Comparison of ENCODE assay signal across 8 cellular contexts in genomic region chr5:73498057-73498992, GRCh38. TPM values are rescaled to one million over a fixed set of nuclear protein-coding genes. Genes with fewer than 3 reads are reported as not detected.
A peak's percentile ranks its signal among the peaks of the same experiment; 100 is the strongest.
DNase-seq lines count a peak whose midpoint lies in the region; ATAC-seq and TF ChIP-seq lines count a peak whose summit lies in the region.

TSS of gene BTF3 (plus strand) at chr5:73498442. CDS start at chr5:73498668, 226 bp downstream.

- H3K27me3 Mint-ChIP-seq in glutamatergic neuron (ENCODE audit: unreplicated experiment) (no peaks in the 10 kb centered on the region), osteocyte (ENCODE audit: unreplicated experiment) (peaks cover 8% of the 10 kb centered on the region)

- H3K27ac ChIP-seq in thymus (ENCODE audit: low read depth), result peak within 1 kb of the TSS; percentile 97

- H3K9me3 Mint-ChIP-seq in activated naive CD4-positive, alpha-beta T cell treated with anti-CD3 and anti-CD28 coated beads, Interleukin-2, amount 50 U/mL, for 72 hours, result no peaks in the 10 kb centered on the region
- H3K9me3 Mint-ChIP-seq in glutamatergic neuron (ENCODE audit: unreplicated experiment), result no peaks in the 10 kb centered on the region
- H3K9me3 Mint-ChIP-seq in osteocyte (ENCODE audit: unreplicated experiment), result no peaks in the 10 kb centered on the region

- H3K4me1 Mint-ChIP-seq in glutamatergic neuron (ENCODE audit: low read depth, unreplicated experiment), result peaks cover 3% of the 10 kb centered on the region
- H3K4me1 Mint-ChIP-seq in osteocyte (ENCODE audit: unreplicated experiment), result peaks cover 39% of the 10 kb centered on the region

- WGBS in thymus, result under 1% methylated on average over 67 of the region's 67 CpGs

- peak within 1 kb of the TSS; percentile 89 for H3K4me3 Mint-ChIP-seq in glutamatergic neuron (ENCODE audit: unreplicated experiment)
- peak within 1 kb of the TSS; percentile 96 for H3K4me3 Mint-ChIP-seq in osteocyte (ENCODE audit: unreplicated experiment)

- H3K27me3 ChIP-seq in GM06990 (replicated peaks; ENCODE audit: control insufficient read depth, insufficient read depth, low read length) (no peaks in the 10 kb centered on the region), thymus (ENCODE audit: control insufficient read depth, insufficient read depth) (no peaks in the 10 kb centered on the region)

- DNase-seq in GM06990 (ENCODE audit: extremely low read depth, insufficient read length) (peak; percentile 97), NCI-H1092 (lab: John Stamatoyannopoulos, UW) (peak; percentile 91), glutamatergic neuron (peak; percentile 97), osteocyte (ENCODE audit: extremely low spot score, unreplicated experiment) (peak; percentile 98)
- DNase-seq in activated naive CD4-positive, alpha-beta T cell treated with anti-CD3 and anti-CD28 coated beads, Interleukin-2, amount 50 U/mL, for 72 hours (ENCODE audit: low spot score in 2 of 2), result peak; percentile 89 to 92

- H3K4me1 ChIP-seq in thymus (ENCODE audit: control insufficient read depth, insufficient read depth, low read length), result peaks cover 12% of the 10 kb centered on the region

- H3K36me3 Mint-ChIP-seq in activated naive CD4-positive, alpha-beta T cell treated with anti-CD3 and anti-CD28 coated beads, Interleukin-2, amount 50 U/mL, for 72 hours, result peaks cover 30 to 34% of the 10 kb centered on the region in 2 donors
- H3K36me3 Mint-ChIP-seq in glutamatergic neuron (ENCODE audit: unreplicated experiment), result no peaks in the 10 kb centered on the region
- peaks cover 29% of the 10 kb centered on the region for H3K36me3 Mint-ChIP-seq in osteocyte (ENCODE audit: unreplicated experiment)

- ATAC-seq in HG02588 (IDR thresholded peaks at IDR 0.05; ENCODE audit: unreplicated experiment), result peak; percentile 96
- peak; percentile 96 for ATAC-seq in SK-N-SH treated with all-trans-retinoic acid at 6 μM for 48 hours
- ATAC-seq in activated naive CD4-positive, alpha-beta T cell treated with anti-CD3 and anti-CD28 coated beads, Interleukin-2, amount 50 U/mL, for 72 hours, result peak; percentile 96 to 97

- TF ChIP-seq CTCF in GM06990 (IDR thresholded peaks at IDR 0.05; ENCODE audit: insufficient read depth, low read length, poor library complexity, severe bottlenecking) (no peak), glutamatergic neuron (IDR thresholded peaks at IDR 0.05; ENCODE audit: partially characterized antibody, unreplicated experiment) (peak; percentile 9), osteocyte (IDR thresholded peaks at IDR 0.05) (peak; percentile 5)

- H3K4me3 ChIP-seq in GM06990 (replicated peaks; ENCODE audit: low read depth, low read length) (peak within 1 kb of the TSS; percentile 95), thymus (ENCODE audit: low read length) (peak within 1 kb of the TSS; percentile 95)

- H3K9me3 ChIP-seq in thymus (ENCODE audit: control insufficient read depth), result no peaks in the 10 kb centered on the region

- H3K27ac Mint-ChIP-seq in activated naive CD4-positive, alpha-beta T cell treated with anti-CD3 and anti-CD28 coated beads, Interleukin-2, amount 50 U/mL, for 72 hours, result peak within 1 kb of the TSS; percentile 99
- H3K27ac Mint-ChIP-seq in glutamatergic neuron (ENCODE audit: unreplicated experiment) (peak within 1 kb of the TSS; percentile 97), osteocyte (ENCODE audit: unreplicated experiment) (peak within 1 kb of the TSS; percentile 98)

- H3K36me3 ChIP-seq in GM06990 (ENCODE audit: control insufficient read depth, insufficient read depth, low read length) (peaks cover 3% of the 10 kb centered on the region), thymus (ENCODE audit: control insufficient read depth, insufficient read depth) (peaks cover 10% of the 10 kb centered on the region)

TF ChIP-seq in SK-N-SH treated with all-trans-retinoic acid at 6 μM for 48 hours, 23 proteins besides CTCF, POLR2A, EP300 and RAD21 (continues in another document):
- 0 out of 2 replicates have a peak, but pooled peaks have one; percentile 14 for TF ChIP-seq ZFP3 (CRISPR knock-in tag; IDR thresholded peaks at IDR 0.05)
- TF ChIP-seq ZNF70 (CRISPR knock-in tag; IDR thresholded peaks at IDR 0.05), result 0 out of 2 replicates have a peak, but pooled peaks have one; percentile 33
- TF ChIP-seq ARNTL (CRISPR knock-in tag; IDR thresholded peaks at IDR 0.05; ENCODE audit: borderline replicate concordance, low read depth), result no peak
- TF ChIP-seq POU6F1 (CRISPR knock-in tag; IDR thresholded peaks at IDR 0.05; ENCODE audit: borderline replicate concordance, low read depth), result no peak
- TF ChIP-seq ESRRG (CRISPR knock-in tag; IDR thresholded peaks at IDR 0.05), result 0 out of 2 replicates have a peak, but pooled peaks have one; percentile 7
- no peak for TF ChIP-seq ISL1 (CRISPR knock-in tag; IDR thresholded peaks at IDR 0.05)
- TF ChIP-seq PATZ1 (CRISPR knock-in tag; IDR thresholded peaks at IDR 0.05; ENCODE audit: borderline replicate concordance), result no peak
- no peak; the same call in 1 of the 2 replicates for TF ChIP-seq TSHZ2 (CRISPR knock-in tag; IDR thresholded peaks at IDR 0.05)
- no peak for TF ChIP-seq RARB (CRISPR knock-in tag; IDR thresholded peaks at IDR 0.05)
- TF ChIP-seq CSDC2 (CRISPR knock-in tag; IDR thresholded peaks at IDR 0.05), result 0 out of 2 replicates have a peak, but pooled peaks have one; percentile 73
- no peak for TF ChIP-seq ZNF8 (CRISPR knock-in tag; IDR thresholded peaks at IDR 0.05)
- 0 out of 2 replicates have a peak, but pooled peaks have one; percentile 33 for TF ChIP-seq GLIS3 (CRISPR knock-in tag; IDR thresholded peaks at IDR 0.05)
- no peak for TF ChIP-seq ZNF565 (CRISPR knock-in tag; conservative IDR thresholded peaks at IDR 0.05; ENCODE audit: low read depth)

RNA-seq across cellular contexts. Expression of gene BTF3, which starts in this region (rescaled TPM):
- total RNA-seq in activated naive CD4-positive, alpha-beta T cell treated with anti-CD3 and anti-CD28 coated beads, Interleukin-2, amount 50 U/mL, for 72 hours, result 100 to 1,000 TPM; 971 TPM
- total RNA-seq in glutamatergic neuron (ENCODE audit: unreplicated experiment) (347 TPM), osteocyte (548 and 565 TPM in 2 replicates)
- polyA plus RNA-seq in thymus, result 1,030 TPM

Comparison
In these comparisons a context has a peak if more than half of its experiments do, and no peak if none do; other contexts are left out.
1. Peak in every context shown above with its lines: DNase-seq, ATAC-seq, H3K4me3 ChIP-seq and H3K27ac ChIP-seq.